21 cellular contexts compared by ENCODE assay signal in genomic region chr9:9170735-9171134, GRCh38.
DNase-seq lines count a peak whose midpoint lies in the region; ATAC-seq and TF ChIP-seq lines count a peak whose summit lies in the region.
"Had no signal": no experiment of that assay in that cellular context is flagged by ENCODE, and none has a peak within 500 bp of the region (broad histone marks: within the 10 kb centered on the region; RNA-seq: fewer than 3 reads in every experiment).

No MANE protein-coding gene starts in this region.

- no peak overlapping the region for H3K27ac ChIP-seq in uterus
- H3K27ac ChIP-seq: epithelial cell of prostate, skin epidermis, stomach, thyroid gland had no signal

- peak; percentile 58 for DNase-seq in NCI-H1092 treated with DMSO at 0.1 percent for 48 hours (lab: John Stamatoyannopoulos, UW)
- no peak for DNase-seq in NCI-H1092 (lab: John Stamatoyannopoulos, UW)
- peak; percentile 82 for DNase-seq in NCI-H146 treated with DMSO at 0.1 percent for 48 hours (lab: John Stamatoyannopoulos, UW; ENCODE audit: unreplicated experiment)
- DNase-seq in NCI-H748 treated with DMSO at 0.1 percent for 48 hours (lab: John Stamatoyannopoulos, UW), result peak; percentile 65
- peak; percentile 24 for DNase-seq in medulla oblongata (ENCODE audit: extremely low spot score)
- DNase-seq in uterus, result no peak
- no peak for DNase-seq in glomerular visceral epithelial cell (ENCODE audit: extremely low spot score)
- DNase-seq: 8988T; activated CD8-positive, alpha-beta T cell treated with anti-CD3 and anti-CD28 coated beads for 36 hours; CD4-positive, CD25-positive, alpha-beta regulatory T cell; effector CD8-positive, alpha-beta T cell; H7; left ventricle myocardium superior; naive thymus-derived CD4-positive, alpha-beta T cell; NCI-H1436; stomach; thyroid gland had no signal

- H3K4me3 ChIP-seq in uterus, result no peak overlapping the region
- H3K4me3 ChIP-seq: skin epidermis, stomach, thyroid gland had no signal

- no peaks in the 10 kb centered on the region for H3K27me3 ChIP-seq in uterus
- H3K27me3 ChIP-seq: stomach, thyroid gland had no signal

- ATAC-seq in GM19467 (IDR thresholded peaks at IDR 0.05; ENCODE audit: unreplicated experiment), result no peak
- ATAC-seq: activated CD8-positive, alpha-beta T cell treated with anti-CD3 and anti-CD28 coated beads for 36 hours; activated naive CD4-positive, alpha-beta T cell treated with anti-CD3 and anti-CD28 coated beads, Interleukin-2, amount 50 U/mL, for 72 hours; left ventricle myocardium superior; naive thymus-derived CD4-positive, alpha-beta T cell had no signal

- no peaks in the 10 kb centered on the region for H3K9me3 ChIP-seq in uterus
- H3K9me3 ChIP-seq: stomach, thyroid gland had no signal

- TF ChIP-seq CTCF in uterus (IDR thresholded peaks at IDR 0.05), result no peak

- no peaks in the 10 kb centered on the region for H3K4me1 ChIP-seq in uterus
- H3K4me1 ChIP-seq: stomach, thyroid gland had no signal

- H3K36me3 ChIP-seq in uterus, result no peaks in the 10 kb centered on the region
- H3K36me3 ChIP-seq: stomach, thyroid gland had no signal

- intact Hi-C loops in uterus (cut with DNase I; ENCODE audit: low total_unique reads), result no loop called here

- no peak for TF ChIP-seq POLR2A in uterus (IDR thresholded peaks at IDR 0.05)

Comparison
In these comparisons a context has a peak if more than half of its experiments do, and no peak if none do; other contexts are left out.
1. DNase-seq: peak in NCI-H1092 treated with DMSO at 0.1 percent for 48 hours (single experiment), NCI-H146 treated with DMSO at 0.1 percent for 48 hours (single experiment), NCI-H748 treated with DMSO at 0.1 percent for 48 hours (single experiment) and medulla oblongata (single experiment); none in NCI-H1092 (single experiment), uterus (0 of 2) and glomerular visceral epithelial cell (single experiment).